ENCODE assay signal across 7 cellular contexts in genomic region chr17:31198666-31199065, GRCh38.
A peak's percentile ranks its signal among the peaks of the same experiment; 100 is the strongest.
DNase-seq lines count a peak whose midpoint lies in the region; ATAC-seq, FAIRE-seq and TF ChIP-seq lines count a peak whose summit lies in the region.
"Not testable (repeated sequence)": the region's sequence is repeated elsewhere in the genome, so short reads cannot be mapped to it uniquely, and the experiment has no call there.

No MANE protein-coding gene starts in this region.

- not testable (repeated sequence) for H3K36me3 Mint-ChIP-seq in activated CD4-positive, alpha-beta T cell treated with anti-CD3 and anti-CD28 coated beads for 36 hours (ENCODE audit: low read depth); stimulated activated effector memory CD8-positive, alpha-beta T cell treated with anti-CD3 and anti-CD28 coated beads, Interleukin-12 subunit alpha, Interleukin-12 subunit beta, amount 100 ng/mL, for 72 hours

- DNase-seq in GM23248: peak; percentile 48
- DNase-seq in M059J (ENCODE audit: low read depth): peak; percentile 50
- DNase-seq in activated CD4-positive, alpha-beta T cell treated with anti-CD3 and anti-CD28 coated beads for 36 hours: peak; percentile 15
- peak; percentile 6 to 30 for DNase-seq in cardiac fibroblast (ENCODE audit: low read depth in 2 of 2)
- peak; percentile 43 for DNase-seq in fibroblast of mammary gland (ENCODE audit: low read depth)
- not testable (repeated sequence) for DNase-seq in keratinocyte (ENCODE audit: low read depth, low spot score); stimulated activated effector memory CD8-positive, alpha-beta T cell treated with anti-CD3 and anti-CD28 coated beads, Interleukin-12 subunit alpha, Interleukin-12 subunit beta, amount 100 ng/mL, for 72 hours (ENCODE audit: low spot score in 2 of 2)

- dilution Hi-C loops in keratinocyte (cut with MboI; ENCODE audit: extremely low pct_ligation_motif_present, low sequenced_read_pairs): not testable (repeated sequence)

- WGBS in GM23248 (ENCODE audit: low coverage in 1 of 2, low lambda C conversion rate in 2 of 2, missing lambda C conversion rate in 2 of 2), 2 experiments: 52 to 60% methylated on average over 2 of the region's 2 CpGs

- peak overlapping the region; percentile 12; the same call in 1 of the 2 replicates for H3K9ac ChIP-seq in GM23248
- H3K9ac ChIP-seq in keratinocyte (ENCODE audit: control insufficient read depth, extremely low read depth, insufficient read depth, low read length): not testable (repeated sequence)

- POLR2A ChIA-PET in activated CD4-positive, alpha-beta T cell treated with anti-CD3 and anti-CD28 coated beads for 36 hours (lab: Charles Lee): not testable (repeated sequence)

- intact Hi-C loops in activated CD4-positive, alpha-beta T cell treated with anti-CD3 and anti-CD28 coated beads for 36 hours (cut with DNase I, micrococcal nuclease): not testable (repeated sequence)

- H3K79me2 ChIP-seq in GM23248 (ENCODE audit: insufficient read depth): peaks cover 19% of the 10 kb centered on the region
- H3K79me2 ChIP-seq in keratinocyte (ENCODE audit: control insufficient read depth, insufficient read depth, low read length): not testable (repeated sequence)

- not testable (repeated sequence) for H3K27me3 Mint-ChIP-seq in activated CD4-positive, alpha-beta T cell treated with anti-CD3 and anti-CD28 coated beads for 36 hours

- peak overlapping the region; percentile 68 for H3K27ac ChIP-seq in GM23248
- peak overlapping the region; percentile 60 for H3K27ac ChIP-seq in keratinocyte (ENCODE audit: control insufficient read depth, insufficient read depth, low read length)

- not testable (repeated sequence) for H3K27ac Mint-ChIP-seq in activated CD4-positive, alpha-beta T cell treated with anti-CD3 and anti-CD28 coated beads for 36 hours; stimulated activated effector memory CD8-positive, alpha-beta T cell treated with anti-CD3 and anti-CD28 coated beads, Interleukin-12 subunit alpha, Interleukin-12 subunit beta, amount 100 ng/mL, for 72 hours

- H3K9me1 ChIP-seq in keratinocyte (ENCODE audit: control insufficient read depth, extremely low read depth, insufficient read depth, low read length): not testable (repeated sequence)

- FAIRE-seq in keratinocyte (lab: Jason Lieb, UNC): not testable (repeated sequence)

- not testable (repeated sequence) for ATAC-seq in activated CD4-positive, alpha-beta T cell treated with anti-CD3 and anti-CD28 coated beads for 36 hours
- peak; percentile 13 for ATAC-seq in stimulated activated effector memory CD8-positive, alpha-beta T cell treated with anti-CD3 and anti-CD28 coated beads, Interleukin-12 subunit alpha, Interleukin-12 subunit beta, amount 100 ng/mL, for 72 hours

- H3K27me3 ChIP-seq in GM23248 (replicated peaks; ENCODE audit: insufficient read depth); keratinocyte (ENCODE audit: control insufficient read depth, extremely low read depth, insufficient read depth, low read length): not testable (repeated sequence)

- peaks cover 15% of the 10 kb centered on the region for H3K36me3 ChIP-seq in GM23248 (ENCODE audit: low read depth)
- not testable (repeated sequence) for H3K36me3 ChIP-seq in keratinocyte (ENCODE audit: control insufficient read depth in 2 of 2, extremely low read depth in 1 of 2, insufficient read depth in 2 of 2, low read length in 2 of 2)

- H3K4me2 ChIP-seq in GM23248 (ENCODE audit: unreplicated experiment): peak overlapping the region; percentile 1
- not testable (repeated sequence) for H3K4me2 ChIP-seq in keratinocyte (ENCODE audit: control insufficient read depth, extremely low read depth, insufficient read depth, low read depth, low read length)

- not testable (repeated sequence) for H2AFZ ChIP-seq in GM23248; keratinocyte (ENCODE audit: control insufficient read depth, low read length)

- CTCF ChIA-PET in activated CD4-positive, alpha-beta T cell treated with anti-CD3 and anti-CD28 coated beads for 36 hours (lab: Charles Lee): interaction anchor here (2.6 kb wide), 1 partner anchor 17 kb away, joined by 16 read pairs; no protein-coding TSS in a partner anchor

- not testable (repeated sequence) for TF ChIP-seq CTCF in cardiac fibroblast (IDR thresholded peaks at IDR 0.05; ENCODE audit: low read depth, low read length); fibroblast of mammary gland (conservative IDR thresholded peaks at IDR 0.05; ENCODE audit: control insufficient read depth, insufficient read depth, low read depth, low read length); keratinocyte (optimal IDR thresholded peaks at IDR 0.05 in 1 of 3, IDR thresholded peaks at IDR 0.05 in 1 of 3, conservative IDR thresholded peaks at IDR 0.05 in 1 of 3; ENCODE audit: extremely low read depth in 1 of 3, insufficient read depth in 2 of 3, low read length in 3 of 3)

- not testable (repeated sequence) for H3K4me3 ChIP-seq in GM23248; cardiac fibroblast (replicated peaks in 1 of 2; ENCODE audit: low read depth in 2 of 2, low read length in 2 of 2); fibroblast of mammary gland (ENCODE audit: control insufficient read depth, low read depth, low read length); keratinocyte (ENCODE audit: control insufficient read depth in 2 of 3, extremely low read depth in 1 of 3, insufficient read depth in 2 of 3, low read depth in 1 of 3, low read length in 3 of 3)

- not testable (repeated sequence) for H3K9me2 ChIP-seq in GM23248 (ENCODE audit: insufficient read depth)

- H3K4me1 ChIP-seq in GM23248 (ENCODE audit: insufficient read depth): peaks cover 31% of the 10 kb centered on the region
- not testable (repeated sequence) for H3K4me1 ChIP-seq in keratinocyte (ENCODE audit: control insufficient read depth, extremely low read depth, insufficient read depth, low read length)

- H3K9me3 ChIP-seq in GM23248 (ENCODE audit: low read depth); keratinocyte (ENCODE audit: control insufficient read depth, low read depth, low read length): not testable (repeated sequence)

- not testable (repeated sequence) for H3K4me1 Mint-ChIP-seq in activated CD4-positive, alpha-beta T cell treated with anti-CD3 and anti-CD28 coated beads for 36 hours; stimulated activated effector memory CD8-positive, alpha-beta T cell treated with anti-CD3 and anti-CD28 coated beads, Interleukin-12 subunit alpha, Interleukin-12 subunit beta, amount 100 ng/mL, for 72 hours

- not testable (repeated sequence) for H3K4me3 Mint-ChIP-seq in activated CD4-positive, alpha-beta T cell treated with anti-CD3 and anti-CD28 coated beads for 36 hours; stimulated activated effector memory CD8-positive, alpha-beta T cell treated with anti-CD3 and anti-CD28 coated beads, Interleukin-12 subunit alpha, Interleukin-12 subunit beta, amount 100 ng/mL, for 72 hours

- in situ Hi-C loops in GM23248 (cut with MboI): not testable (repeated sequence)

- H3F3A ChIP-seq in GM23248 (ENCODE audit: insufficient read depth): peaks cover 14% of the 10 kb centered on the region

- not testable (repeated sequence) for H4K20me1 ChIP-seq in GM23248 (ENCODE audit: insufficient read depth); keratinocyte (ENCODE audit: control insufficient read depth, extremely low read depth, insufficient read depth, low read length)

- not testable (repeated sequence) for H3K9me3 Mint-ChIP-seq in activated CD4-positive, alpha-beta T cell treated with anti-CD3 and anti-CD28 coated beads for 36 hours (ENCODE audit: low read depth); stimulated activated effector memory CD8-positive, alpha-beta T cell treated with anti-CD3 and anti-CD28 coated beads, Interleukin-12 subunit alpha, Interleukin-12 subunit beta, amount 100 ng/mL, for 72 hours
